Comparison of ENCODE assay signal across 8 cellular contexts in the genomic region with DNA sequence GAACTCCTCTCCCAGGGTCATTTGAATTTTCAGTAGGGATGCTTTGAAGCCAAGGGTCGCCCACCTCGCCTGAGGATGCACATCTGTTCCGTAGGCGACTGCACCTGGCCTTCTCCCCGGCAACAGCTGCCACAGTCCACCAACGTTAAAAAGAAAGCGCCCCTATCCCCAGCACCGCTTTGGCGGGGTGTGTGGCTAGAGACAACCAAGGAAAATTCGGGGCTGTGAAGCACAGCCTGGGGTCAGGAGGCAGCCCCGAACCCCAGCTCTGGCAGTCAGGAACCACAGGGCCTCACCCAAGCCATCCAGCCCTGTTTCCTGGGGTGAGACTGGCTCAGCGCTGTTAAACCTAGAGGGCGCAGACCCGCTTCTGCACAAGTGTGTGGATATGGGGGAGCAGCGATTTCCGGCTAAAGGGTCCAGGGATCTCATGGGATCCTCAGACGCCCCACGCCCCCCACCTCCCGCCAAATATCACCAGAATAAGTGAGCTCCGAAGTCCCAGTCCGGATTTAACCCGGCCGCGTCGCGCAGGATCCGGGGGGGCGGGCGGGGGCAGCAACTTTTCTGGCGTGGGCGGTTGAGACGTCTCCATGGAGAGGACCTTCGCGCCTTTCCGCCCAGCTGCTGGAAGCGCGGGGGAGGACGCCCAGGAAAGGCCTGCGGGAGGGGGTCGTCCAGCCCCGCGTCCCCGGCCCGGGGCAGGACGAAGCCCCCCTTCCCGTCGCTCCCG. TPM values are rescaled to one million over a fixed set of nuclear protein-coding genes. Genes with fewer than 3 reads are reported as not detected.
DNase-seq lines count a peak whose midpoint lies in the region; ATAC-seq and TF ChIP-seq lines count a peak whose summit lies in the region.

No MANE protein-coding gene starts in this region.

- TF ChIP-seq CTCF in natural killer cell (IDR thresholded peaks at IDR 0.05) = no peak

- no peaks in the 10 kb centered on the region for H3K27me3 ChIP-seq in aorta (ENCODE audit: control insufficient read depth in 1 of 2, insufficient read depth in 2 of 2, low read length in 1 of 2)

- intact Hi-C loops in natural killer cell (cut with micrococcal nuclease) = no loop called here
- intact Hi-C loops in aorta (cut with DNase I) = no loop called here

- H3K4me1 Mint-ChIP-seq in natural killer cell = peaks cover 4 to 12% of the 10 kb centered on the region in 2 donors

- no peak for TF ChIP-seq EP300 in Ishikawa (IDR thresholded peaks at IDR 0.05; ENCODE audit: borderline replicate concordance)

- WGBS in aorta, 2 donors = 11 to 12% methylated on average over 43 to 48 of the region's 48 CpGs

- H3K4me1 ChIP-seq in ES-I3 (ENCODE audit: insufficient read depth, low read length) = peaks cover 8% of the 10 kb centered on the region
- no peaks in the 10 kb centered on the region for H3K4me1 ChIP-seq in aorta (ENCODE audit: control insufficient read depth in 1 of 2, insufficient read depth in 2 of 2, low read length in 2 of 2)

- H3K27ac ChIP-seq in aorta (ENCODE audit: low read depth in 1 of 2, low read length in 2 of 2) = no peak overlapping the region

- H3K36me3 ChIP-seq in ES-I3 (ENCODE audit: insufficient read depth, low read length) = no peaks in the 10 kb centered on the region
- H3K36me3 ChIP-seq in aorta (ENCODE audit: control insufficient read depth in 1 of 2, insufficient read depth in 2 of 2, low read length in 1 of 2) = no peaks in the 10 kb centered on the region

- peak; percentile 79 for DNase-seq in activated CD8-positive, alpha-beta memory T cell treated with anti-CD3 and anti-CD28 coated beads for 24 hours
- DNase-seq in fibroblast of gingiva (ENCODE audit: low read depth) = peak; percentile 30
- no peak for DNase-seq in natural killer cell
- DNase-seq in aorta = peak; percentile 58 to 72

- peaks cover 0 to 12% of the 10 kb centered on the region in 2 donors for H3K27me3 Mint-ChIP-seq in natural killer cell (ENCODE audit: low read depth in 2 of 2)

- no peaks in the 10 kb centered on the region for H3K9me3 ChIP-seq in ES-I3 (ENCODE audit: control insufficient read depth, insufficient read depth, low read length)
- H3K9me3 ChIP-seq in aorta (ENCODE audit: control insufficient read depth, low read length) = no peaks in the 10 kb centered on the region

- no peak overlapping the region for H3K27ac Mint-ChIP-seq in natural killer cell

- no peaks in the 10 kb centered on the region for H3K36me3 Mint-ChIP-seq in natural killer cell

- TF ChIP-seq RAD21 in Ishikawa (IDR thresholded peaks at IDR 0.05; ENCODE audit: low read depth) = no peak

- peak overlapping the region; percentile 70; the same call in 1 of the 2 replicates for H3K9ac ChIP-seq in ES-I3 (ENCODE audit: low read depth, low read length)

- ATAC-seq in GM21576 (IDR thresholded peaks at IDR 0.05; ENCODE audit: unreplicated experiment) (peak; percentile 39), natural killer cell (peak; percentile 27 to 34 (median 30)), aorta (ENCODE audit: low FRiP score) (peak; percentile 48), GM18873 (IDR thresholded peaks at IDR 0.05; ENCODE audit: low FRiP score, unreplicated experiment) (no peak)

- H3K9me3 Mint-ChIP-seq in natural killer cell = no peaks in the 10 kb centered on the region

- H3K4me3 Mint-ChIP-seq in natural killer cell = peak overlapping the region; percentile 68

- peak overlapping the region; percentile 53 to 57 for H3K4me3 ChIP-seq in aorta (ENCODE audit: low read length in 2 of 2)

TF ChIP-seq in Ishikawa, 13 proteins besides CTCF, POLR2A, EP300 and RAD21:
- TF ChIP-seq FOXM1 (IDR thresholded peaks at IDR 0.05; ENCODE audit: borderline replicate concordance, low read depth) = no peak
- TF ChIP-seq, protein P1, sequence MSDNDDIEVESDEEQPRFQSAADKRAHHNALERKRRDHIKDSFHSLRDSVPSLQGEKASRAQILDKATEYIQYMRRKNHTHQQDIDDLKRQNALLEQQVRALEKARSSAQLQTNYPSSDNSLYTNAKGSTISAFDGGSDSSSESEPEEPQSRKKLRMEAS (IDR thresholded peaks at IDR 0.05) = no peak
- TF ChIP-seq EGR1 (IDR thresholded peaks at IDR 0.05) = peak; percentile 83
- TF ChIP-seq, protein P2, sequence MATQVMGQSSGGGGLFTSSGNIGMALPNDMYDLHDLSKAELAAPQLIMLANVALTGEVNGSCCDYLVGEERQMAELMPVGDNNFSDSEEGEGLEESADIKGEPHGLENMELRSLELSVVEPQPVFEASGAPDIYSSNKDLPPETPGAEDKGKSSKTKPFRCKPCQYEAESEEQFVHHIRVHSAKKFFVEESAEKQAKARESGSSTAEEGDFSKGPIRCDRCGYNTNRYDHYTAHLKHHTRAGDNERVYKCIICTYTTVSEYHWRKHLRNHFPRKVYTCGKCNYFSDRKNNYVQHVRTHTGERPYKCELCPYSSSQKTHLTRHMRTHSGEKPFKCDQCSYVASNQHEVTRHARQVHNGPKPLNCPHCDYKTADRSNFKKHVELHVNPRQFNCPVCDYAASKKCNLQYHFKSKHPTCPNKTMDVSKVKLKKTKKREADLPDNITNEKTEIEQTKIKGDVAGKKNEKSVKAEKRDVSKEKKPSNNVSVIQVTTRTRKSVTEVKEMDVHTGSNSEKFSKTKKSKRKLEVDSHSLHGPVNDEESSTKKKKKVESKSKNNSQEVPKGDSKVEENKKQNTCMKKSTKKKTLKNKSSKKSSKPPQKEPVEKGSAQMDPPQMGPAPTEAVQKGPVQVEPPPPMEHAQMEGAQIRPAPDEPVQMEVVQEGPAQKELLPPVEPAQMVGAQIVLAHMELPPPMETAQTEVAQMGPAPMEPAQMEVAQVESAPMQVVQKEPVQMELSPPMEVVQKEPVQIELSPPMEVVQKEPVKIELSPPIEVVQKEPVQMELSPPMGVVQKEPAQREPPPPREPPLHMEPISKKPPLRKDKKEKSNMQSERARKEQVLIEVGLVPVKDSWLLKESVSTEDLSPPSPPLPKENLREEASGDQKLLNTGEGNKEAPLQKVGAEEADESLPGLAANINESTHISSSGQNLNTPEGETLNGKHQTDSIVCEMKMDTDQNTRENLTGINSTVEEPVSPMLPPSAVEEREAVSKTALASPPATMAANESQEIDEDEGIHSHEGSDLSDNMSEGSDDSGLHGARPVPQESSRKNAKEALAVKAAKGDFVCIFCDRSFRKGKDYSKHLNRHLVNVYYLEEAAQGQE (IDR thresholded peaks at IDR 0.05; ENCODE audit: low read depth) = no peak
- TF ChIP-seq TCF12 (IDR thresholded peaks at IDR 0.05; ENCODE audit: low read depth) = no peak
- no peak for TF ChIP-seq CEBPB (IDR thresholded peaks at IDR 0.05)
- no peak for TF ChIP-seq YY1 (IDR thresholded peaks at IDR 0.05; ENCODE audit: low read depth)
- no peak for TF ChIP-seq TEAD4 (IDR thresholded peaks at IDR 0.05)
TF ChIP-seq in Ishikawa: peak in this region for 1.

RNA-seq across cellular contexts. Expression of a gene that starts 0.8 kb away (rescaled TPM):
- 1 to 10 TPM in 2 of 3 donors, under 1 TPM in 1; 0.75 to 2.3 (median 1.1) TPM for total RNA-seq in natural killer cell
- total RNA-seq in aorta = 10 to 100 TPM in 1 of 2 donors, 1 to 10 TPM in 1; 6.9 to 17.5 TPM
- 1 to 10 TPM in 1 of 2 donors, under 1 TPM in 1; 0.51 to 1.1 TPM for polyA plus RNA-seq in aorta

RNA-seq across cellular contexts. Expression of a gene that starts 53.8 kb away (rescaled TPM):
- total RNA-seq in natural killer cell (under 1 TPM; 0.08 to 0.09 (median 0.09) TPM), aorta (1 to 10 TPM; 1.0 to 2.8 TPM)
- under 1 TPM; 0.13 to 0.15 TPM for polyA plus RNA-seq in aorta
